ENCODE assay signal across 9 cellular contexts in genomic region chr2:208254871-208255556, GRCh38. TPM values are rescaled to one million over a fixed set of nuclear protein-coding genes. Genes with fewer than 3 reads are reported as not detected.
DNase-seq lines count a peak whose midpoint lies in the region; ATAC-seq, FAIRE-seq and TF ChIP-seq lines count a peak whose summit lies in the region.
"Had no signal": no experiment of that assay in that cellular context is flagged by ENCODE, and none has a peak within 500 bp of the region (broad histone marks: within the 10 kb centered on the region; RNA-seq: fewer than 3 reads in every experiment).

Gene IDH1 (minus strand): TSS chr2:208255071. CDS start chr2:208251551, 3,520 bp downstream.

- in situ Hi-C loops in GM18951 (cut with MboI; ENCODE audit: low sequenced_read_pairs, unreplicated experiment): no loop called here

- DNase-seq in AG10803 (ENCODE audit: low read depth): peak; percentile 89
- DNase-seq in NCI-H345 treated with DMSO at 0.1 percent for 48 hours (lab: John Stamatoyannopoulos, UW; ENCODE audit: unreplicated experiment): peak; percentile 79
- peak; percentile 90 for DNase-seq in activated CD4-positive, CD25-positive, alpha-beta regulatory T cell treated with anti-CD3 and anti-CD28 coated beads, Interleukin-2, amount 50 U/mL, for 16 hours (ENCODE audit: low read depth, low spot score)
- DNase-seq in central memory CD8-positive, alpha-beta T cell (ENCODE audit: low spot score in 2 of 2): peak; percentile 82 to 96
- DNase-seq in kidney: peak; percentile 98
- DNase-seq in stimulated activated CD4-positive, alpha-beta T cell treated with anti-CD3 and anti-CD28 coated beads, Interleukin-15, amount 100 ng/mL, for 24 hours: peak; percentile 98

- H3K4me3 ChIP-seq in AG10803 (ENCODE audit: low read length) (peak within 1 kb of the TSS; percentile 90), kidney (ENCODE audit: low read length in 2 of 2) (peak within 1 kb of the TSS; percentile 93 to 99)

- no peaks in the 10 kb centered on the region for H3K27me3 Mint-ChIP-seq in central memory CD8-positive, alpha-beta T cell

- H3K9me3 Mint-ChIP-seq in central memory CD8-positive, alpha-beta T cell: no peaks in the 10 kb centered on the region

- peaks cover 0 to 19% of the 10 kb centered on the region in 2 donors for H3K36me3 ChIP-seq in kidney (ENCODE audit: control insufficient read depth in 1 of 2, insufficient read depth in 2 of 2, low read length in 2 of 2)

- peak within 1 kb of the TSS; percentile 95 for H3K27ac Mint-ChIP-seq in central memory CD8-positive, alpha-beta T cell (ENCODE audit: low read depth)

- peaks cover 3 to 14% of the 10 kb centered on the region in 2 donors for H3K4me1 ChIP-seq in kidney (ENCODE audit: control insufficient read depth in 1 of 2, insufficient read depth in 1 of 2, low read depth in 1 of 2, low read length in 2 of 2)

- TF ChIP-seq POLR2A in GM18951 (IDR thresholded peaks at IDR 0.05; ENCODE audit: extremely low read depth, insufficient read depth, insufficient read length): peak; percentile 70

- peak within 1 kb of the TSS; percentile 73 to 80 for H3K9ac ChIP-seq in kidney (ENCODE audit: low read length in 2 of 2)

- no peak for FAIRE-seq in kidney (lab: Jason Lieb, UNC)
- FAIRE-seq: islet of Langerhans had no signal

- H3K4me1 Mint-ChIP-seq in central memory CD8-positive, alpha-beta T cell: peaks cover 27% of the 10 kb centered on the region

- peaks cover 20% of the 10 kb centered on the region for H3K36me3 Mint-ChIP-seq in central memory CD8-positive, alpha-beta T cell (ENCODE audit: insufficient read depth)

- ATAC-seq in HG03196 (IDR thresholded peaks at IDR 0.05; ENCODE audit: unreplicated experiment): peak; percentile 70
- peak; percentile 77 for ATAC-seq in central memory CD8-positive, alpha-beta T cell (replicated peaks; ENCODE audit: extremely low read depth, poor library complexity, severe bottlenecking)

- TF ChIP-seq CTCF in AG10803 (conservative IDR thresholded peaks at IDR 0.05; ENCODE audit: low read length) (peak; percentile 44), kidney (IDR thresholded peaks at IDR 0.05; ENCODE audit: borderline replicate concordance, extremely low read depth, insufficient read depth) (peak; percentile 39)

- no peaks in the 10 kb centered on the region for H3K9me3 ChIP-seq in kidney (ENCODE audit: control insufficient read depth in 1 of 2, low read length in 2 of 2)

- H3K27ac ChIP-seq in kidney (ENCODE audit: low read depth in 2 of 2, low read length in 2 of 2): peak within 1 kb of the TSS; percentile 77 to 83

- peak within 1 kb of the TSS; percentile 98 for H3K4me3 Mint-ChIP-seq in central memory CD8-positive, alpha-beta T cell

- intact Hi-C loops in kidney (cut with DNase I): no loop called here

RNA-seq across cellular contexts. Expression of gene IDH1, which starts in this region (rescaled TPM):
- 53.1 TPM for total RNA-seq in kidney
- polyA plus RNA-seq in kidney (ENCODE audit: insufficient read depth, low read depth, low replicate concordance): 95.7 TPM

Comparison
In these comparisons a context has a peak if more than half of its experiments do, and no peak if none do; other contexts are left out.
1. Peak in every context shown above with its lines: DNase-seq, ATAC-seq, H3K4me3 ChIP-seq and H3K27ac ChIP-seq.